In genomic region chr2:73870084-73870483, GRCh38 we compare ENCODE assay signal across 1 cellular context.
TF ChIP-seq lines count a peak whose summit lies in the region.

No MANE protein-coding gene starts in this region.

TF ChIP-seq in endothelial cell of umbilical vein, 7 proteins besides CTCF, POLR2A, EP300 and RAD21 (continued from another document):
- TF ChIP-seq FOS (IDR thresholded peaks at IDR 0.05; ENCODE audit: borderline replicate concordance, insufficient read depth, low read length) (no peak), POLR2AphosphoS5 (IDR thresholded peaks at IDR 0.05; ENCODE audit: insufficient read depth, low read depth, low read length) (no peak), JUN (IDR thresholded peaks at IDR 0.05; ENCODE audit: borderline replicate concordance, insufficient read depth, insufficient read length, low read depth) (no peak), MAX (IDR thresholded peaks at IDR 0.05; ENCODE audit: insufficient read depth, insufficient read length) (no peak)
